12 cellular contexts compared by ENCODE assay signal in the genomic region with DNA sequence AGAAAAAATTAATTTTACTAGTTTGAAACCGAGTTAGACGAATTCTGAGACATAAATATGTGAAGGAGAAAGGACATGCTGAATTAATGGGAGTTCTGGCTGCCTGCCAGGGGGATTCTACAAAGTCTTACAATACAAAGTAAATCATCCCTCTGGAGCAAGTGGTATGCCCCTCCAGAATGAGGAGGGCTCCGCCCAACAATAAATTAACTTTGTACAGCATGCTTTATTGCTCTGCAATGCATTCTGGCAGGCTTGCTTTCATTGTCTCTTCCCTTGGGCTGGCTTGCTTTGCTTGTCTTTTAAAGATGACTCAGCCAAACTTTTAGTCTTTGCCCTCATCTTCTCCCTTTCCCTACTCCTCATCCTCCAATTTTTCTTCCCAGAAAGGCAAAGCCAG.
DNase-seq lines count a peak whose midpoint lies in the region; ATAC-seq lines count a peak whose summit lies in the region.
"Had no signal": no experiment of that assay in that cellular context is flagged by ENCODE, and none has a peak within 500 bp of the region (broad histone marks: within the 10 kb centered on the region; RNA-seq: fewer than 3 reads in every experiment).

No MANE protein-coding gene starts in this region.

- H3K4me3 ChIP-seq in endocrine pancreas (ENCODE audit: control insufficient read depth, insufficient read depth, low read length) (peak overlapping the region; percentile 99), rectal smooth muscle tissue (ENCODE audit: low read length) (peak overlapping the region; percentile 69)
- H3K4me3 ChIP-seq: lung had no signal

- no peaks in the 10 kb centered on the region for H3K36me3 ChIP-seq in endocrine pancreas (ENCODE audit: control insufficient read depth, insufficient read depth, low read length)
- H3K36me3 ChIP-seq in rectal smooth muscle tissue (ENCODE audit: control insufficient read depth, insufficient read depth, low read length), result no peaks in the 10 kb centered on the region
- H3K36me3 ChIP-seq: upper lobe of right lung had no signal

- DNase-seq in NCI-H1694 (lab: John Stamatoyannopoulos, UW) (peak; percentile 15), NCI-H1694 treated with DMSO at 0.1 percent for 48 hours (lab: John Stamatoyannopoulos, UW) (no peak), NCI-H446 (lab: John Stamatoyannopoulos, UW) (peak; percentile 52 to 72), COLO829 (ENCODE audit: low spot score) (no peak)
- DNase-seq: ACHN, RPMI8226 had no signal

- no peaks in the 10 kb centered on the region for H3K4me1 ChIP-seq in endocrine pancreas (ENCODE audit: control insufficient read depth, insufficient read depth, low read length)
- H3K4me1 ChIP-seq in rectal smooth muscle tissue (ENCODE audit: control insufficient read depth, insufficient read depth, low read length), result peaks cover 2% of the 10 kb centered on the region
- H3K4me1 ChIP-seq: upper lobe of right lung had no signal

- H3K27ac ChIP-seq in rectal smooth muscle tissue (ENCODE audit: low read depth, low read length), result no peak overlapping the region

- H3K9ac ChIP-seq in endocrine pancreas (ENCODE audit: control insufficient read depth, insufficient read depth, low read length) (no peak overlapping the region), rectal smooth muscle tissue (ENCODE audit: low read length) (no peak overlapping the region)

- H3K9me3 ChIP-seq in endocrine pancreas (ENCODE audit: control insufficient read depth, low read length), result no peaks in the 10 kb centered on the region
- H3K9me3 ChIP-seq: upper lobe of right lung had no signal

- ATAC-seq in HG03159 (IDR thresholded peaks at IDR 0.05; ENCODE audit: unreplicated experiment), result no peak
- no peak for ATAC-seq in GM21528 (IDR thresholded peaks at IDR 0.05; ENCODE audit: low FRiP score, unreplicated experiment)

- no peaks in the 10 kb centered on the region for H3K27me3 ChIP-seq in endocrine pancreas (ENCODE audit: control insufficient read depth, insufficient read depth, low read length)
- H3K27me3 ChIP-seq in rectal smooth muscle tissue (ENCODE audit: control insufficient read depth, insufficient read depth, low read length), result no peaks in the 10 kb centered on the region
- H3K27me3 ChIP-seq: upper lobe of right lung had no signal

Comparison
In these comparisons a context has a peak if more than half of its experiments do, and no peak if none do; other contexts are left out.
1. DNase-seq: peak in NCI-H1694 (single experiment) and NCI-H446 (2 of 2); none in NCI-H1694 treated with DMSO at 0.1 percent for 48 hours (single experiment) and COLO829 (single experiment).